17 cellular contexts compared by ENCODE assay signal in the genomic region with DNA sequence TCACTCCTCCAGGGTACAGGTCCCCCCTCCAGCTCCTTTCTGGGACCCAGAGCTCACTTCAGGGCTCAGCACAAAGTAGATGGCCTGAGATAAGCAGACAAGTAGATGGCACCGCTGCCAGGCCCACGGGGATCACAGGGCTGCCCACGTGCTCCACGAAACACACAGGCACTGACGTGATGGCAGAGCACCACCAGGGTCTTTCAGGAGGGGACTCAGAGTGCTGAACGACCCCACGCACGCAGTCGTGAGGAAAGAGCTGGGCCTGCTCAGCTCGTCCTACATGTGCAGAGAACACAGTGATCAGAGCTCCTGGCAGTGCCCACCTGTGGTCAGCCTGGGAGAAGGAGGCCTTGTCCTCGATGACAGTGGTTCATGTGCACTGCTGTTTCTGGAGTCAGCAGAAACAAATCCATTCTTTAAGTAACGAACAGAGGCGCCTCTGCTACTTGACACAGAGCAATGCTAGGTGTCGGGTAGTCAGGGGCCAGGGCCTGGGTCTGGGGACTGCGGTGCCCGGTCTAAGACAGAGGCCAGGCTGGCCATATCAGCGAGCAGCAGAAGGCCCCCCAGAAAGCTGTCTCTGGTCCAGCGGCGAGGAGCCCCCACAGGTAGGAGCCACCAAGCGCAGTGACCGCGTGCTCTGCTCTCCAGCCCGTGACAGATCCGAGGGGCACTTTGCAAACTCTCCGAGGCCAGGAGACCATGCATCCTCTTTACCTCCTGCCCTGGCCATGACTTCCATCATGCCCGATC.
"Had no signal": no experiment of that assay in that cellular context is flagged by ENCODE, and none has a peak within 500 bp of the region (broad histone marks: within the 10 kb centered on the region; RNA-seq: fewer than 3 reads in every experiment).

No MANE protein-coding gene starts in this region.

- H3K27me3 ChIP-seq: body of pancreas, gastroesophageal sphincter, hepatocyte, pancreas had no signal

- DNase-seq: activated CD4-positive, alpha-beta T cell treated with anti-CD3 and anti-CD28 coated beads, Interleukin-2, amount 50 U/mL, for 1 hour; activated effector memory CD4-positive, alpha-beta T cell treated with Interleukin-2 at 50 U/mL for 16 hours; activated T-cell treated with anti-CD3 and anti-CD28 coated beads, Interleukin-2, amount 50 U/mL, for 24 hours; effector memory CD8-positive, alpha-beta T cell; mammary epithelial cell; stimulated activated CD4-positive, alpha-beta T cell treated with anti-CD3 and anti-CD28 coated beads, Interleukin-1b, Interleukin-23, amount 100 ng/mL, for 48 hours; T-helper 17 cell had no signal

- H3K27me3 Mint-ChIP-seq: activated naive CD4-positive, alpha-beta T cell treated with anti-CD3 and anti-CD28 coated beads, Interleukin-2, amount 50 U/mL, for 24 hours; activated T-cell treated with anti-CD3 and anti-CD28 coated beads, Interleukin-2, amount 50 U/mL, for 24 hours had no signal

- H3K36me3 Mint-ChIP-seq: activated naive CD4-positive, alpha-beta T cell treated with anti-CD3 and anti-CD28 coated beads, Interleukin-2, amount 50 U/mL, for 24 hours; natural killer cell treated with Interleukin-12 subunit alpha and Interleukin-12 subunit beta and Interleukin-15 and Interleukin-18, amount 100 ng/mL, for 72 hours; stimulated activated memory B cell treated with anti-CD40 and anti-IgM and Interleukin-4, amounts not matched to agents 10 μg/mL and 1 μg/mL and 100 μg/mL, for 72 hours; WTC11 had no signal

- H3K4me1 ChIP-seq: body of pancreas, pancreas had no signal

- H3K4me3 ChIP-seq: body of pancreas, gastroesophageal sphincter, hepatocyte, pancreas had no signal

- H3K27ac ChIP-seq: body of pancreas, epithelial cell of prostate, gastroesophageal sphincter, hepatocyte, pancreas had no signal

- H3K36me3 ChIP-seq: gastroesophageal sphincter, pancreas had no signal

- H3K4me2 ChIP-seq: hepatocyte had no signal

- H3K9me3 Mint-ChIP-seq: activated naive CD4-positive, alpha-beta T cell treated with anti-CD3 and anti-CD28 coated beads, Interleukin-2, amount 50 U/mL, for 24 hours; activated T-cell treated with anti-CD3 and anti-CD28 coated beads, Interleukin-2, amount 50 U/mL, for 24 hours; central memory CD8-positive, alpha-beta T cell; effector memory CD8-positive, alpha-beta T cell; natural killer cell treated with Interleukin-12 subunit alpha and Interleukin-12 subunit beta and Interleukin-15 and Interleukin-18, amount 100 ng/mL, for 72 hours; stimulated activated memory B cell treated with anti-CD40 and anti-IgM and Interleukin-4, amounts not matched to agents 10 μg/mL and 1 μg/mL and 100 μg/mL, for 72 hours; WTC11 had no signal

- H3K4me3 Mint-ChIP-seq: activated naive CD4-positive, alpha-beta T cell treated with anti-CD3 and anti-CD28 coated beads, Interleukin-2, amount 50 U/mL, for 24 hours; activated T-cell treated with anti-CD3 and anti-CD28 coated beads, Interleukin-2, amount 50 U/mL, for 24 hours; central memory CD8-positive, alpha-beta T cell; effector memory CD8-positive, alpha-beta T cell; natural killer cell treated with Interleukin-12 subunit alpha and Interleukin-12 subunit beta and Interleukin-15 and Interleukin-18, amount 100 ng/mL, for 72 hours; stimulated activated memory B cell treated with anti-CD40 and anti-IgM and Interleukin-4, amounts not matched to agents 10 μg/mL and 1 μg/mL and 100 μg/mL, for 72 hours; T-helper 17 cell; WTC11 had no signal

- H2AFZ ChIP-seq: hepatocyte had no signal

- H3K9me3 ChIP-seq: body of pancreas, gastroesophageal sphincter, pancreas had no signal

- H3K4me1 Mint-ChIP-seq: activated naive CD4-positive, alpha-beta T cell treated with anti-CD3 and anti-CD28 coated beads, Interleukin-2, amount 50 U/mL, for 24 hours; central memory CD8-positive, alpha-beta T cell; T-helper 17 cell had no signal

- H3K27ac Mint-ChIP-seq: activated naive CD4-positive, alpha-beta T cell treated with anti-CD3 and anti-CD28 coated beads, Interleukin-2, amount 50 U/mL, for 24 hours; activated T-cell treated with anti-CD3 and anti-CD28 coated beads, Interleukin-2, amount 50 U/mL, for 24 hours; effector memory CD8-positive, alpha-beta T cell; natural killer cell treated with Interleukin-12 subunit alpha and Interleukin-12 subunit beta and Interleukin-15 and Interleukin-18, amount 100 ng/mL, for 72 hours; stimulated activated memory B cell treated with anti-CD40 and anti-IgM and Interleukin-4, amounts not matched to agents 10 μg/mL and 1 μg/mL and 100 μg/mL, for 72 hours; T-helper 17 cell; WTC11 had no signal

- ATAC-seq: body of pancreas; effector memory CD8-positive, alpha-beta T cell; gastroesophageal sphincter; natural killer cell treated with Interleukin-12 subunit alpha and Interleukin-12 subunit beta and Interleukin-15 and Interleukin-18, amount 100 ng/mL, for 72 hours; pancreas; stimulated activated memory B cell treated with anti-CD40 and anti-IgM and Interleukin-4, amounts not matched to agents 10 μg/mL and 1 μg/mL and 100 μg/mL, for 72 hours; T-helper 17 cell; WTC11 had no signal
